In genomic region chr3:195838714-195839113, GRCh38 we compare ENCODE assay signal across 1 cellular context.
TF ChIP-seq lines count a peak whose summit lies in the region.

No MANE protein-coding gene starts in this region.

TF ChIP-seq in H1, 55 proteins besides CTCF, POLR2A, EP300 and RAD21 (continued from another document):
- TF ChIP-seq NRF1 (IDR thresholded peaks at IDR 0.05; ENCODE audit: low read depth, low read length) (no peak), SAP30 (IDR thresholded peaks at IDR 0.05; ENCODE audit: insufficient read depth, insufficient replicate concordance, low read length) (no peak), NANOG (IDR thresholded peaks at IDR 0.05; ENCODE audit: insufficient read depth, low read depth, low read length, poor library complexity, severe bottlenecking) (no peak), USF2 (IDR thresholded peaks at IDR 0.05; ENCODE audit: low read length) (no peak), BRCA1 (IDR thresholded peaks at IDR 0.05; ENCODE audit: low read depth, low read length) (no peak), ZNF274 (IDR thresholded peaks at IDR 0.05; ENCODE audit: borderline replicate concordance, extremely low read depth, low read length) (no peak), POLR2AphosphoS5 (IDR thresholded peaks at IDR 0.05; ENCODE audit: low read depth, low read length) (no peak), MAFK (IDR thresholded peaks at IDR 0.05; ENCODE audit: low read depth, low read length) (no peak)
